8 cellular contexts compared by ENCODE assay signal in the genomic region with DNA sequence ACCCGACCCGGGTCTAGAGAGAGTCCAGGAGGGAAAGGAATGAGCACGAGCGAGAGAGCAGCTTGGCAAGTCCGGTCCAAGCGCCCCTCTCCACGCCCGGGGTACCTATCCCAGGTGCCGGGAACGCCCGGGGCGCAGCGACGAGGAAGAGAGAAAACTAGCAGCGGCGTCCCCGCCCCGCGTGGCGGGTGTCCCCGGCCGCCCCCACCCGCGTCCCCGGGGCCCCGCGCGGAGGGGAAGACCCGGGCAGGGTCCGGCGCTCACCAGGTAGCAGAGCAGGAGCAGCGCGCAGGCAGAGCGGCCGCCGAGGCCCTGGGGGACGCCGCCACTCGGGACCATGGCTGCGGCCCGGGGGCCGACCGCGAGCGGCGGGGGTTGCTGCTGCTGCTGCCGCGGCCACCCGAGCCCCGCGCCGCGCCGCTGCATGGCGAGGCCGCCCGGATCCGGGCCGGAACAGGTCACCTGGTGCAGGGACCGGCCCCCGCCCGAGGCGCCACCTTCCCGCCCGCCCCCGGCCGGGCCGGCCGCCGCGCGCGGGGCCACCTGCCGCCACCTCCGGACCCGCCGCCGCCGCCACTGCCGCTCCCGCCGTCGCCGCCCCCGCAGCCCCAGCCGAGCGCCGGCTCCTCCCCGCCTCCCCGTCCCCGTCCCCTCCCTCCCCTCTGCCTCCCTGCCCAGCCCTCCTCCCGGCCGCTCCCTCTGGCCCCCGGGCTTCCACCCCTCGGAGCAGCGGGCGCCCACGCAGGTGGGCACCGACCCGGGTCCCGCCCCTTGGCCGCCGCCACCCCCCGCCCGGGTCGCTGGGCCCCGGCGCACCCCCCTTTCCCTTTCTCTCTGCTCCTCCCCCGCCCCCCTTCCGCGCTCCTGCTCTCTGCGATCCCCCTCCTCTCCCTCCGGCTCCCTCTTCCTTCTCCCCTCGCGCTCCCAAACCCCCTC. TPM values are rescaled to one million over a fixed set of nuclear protein-coding genes. Genes with fewer than 3 reads are reported as not detected.
DNase-seq lines count a peak whose midpoint lies in the region; ATAC-seq and TF ChIP-seq lines count a peak whose summit lies in the region.

A gene (minus strand): TSS at position 578 of the 936 bp plus-strand sequence. CDS start 152 bp downstream, at position 426.

- ATAC-seq in GM19463 (IDR thresholded peaks at IDR 0.05; ENCODE audit: unreplicated experiment) (peak; percentile 40), GM18870 (IDR thresholded peaks at IDR 0.05; ENCODE audit: unreplicated experiment) (no peak)
- peak; percentile 56 to 58 for ATAC-seq in stimulated activated naive B cell treated with anti-CD40 and anti-IgM and Interleukin-4, amounts not matched to agents 10 μg/mL and 1 μg/mL and 100 μg/mL, for 72 hours (replicated peaks)

- H3K27ac ChIP-seq in BLaER1 (peak within 1 kb of the TSS; percentile 60), KMS-11 (no peak within 1 kb of the TSS), mesodermal cell (ENCODE audit: low read depth, low read length, severe bottlenecking) (no peak within 1 kb of the TSS)

- peaks cover 62 to 78% of the 10 kb centered on the region in 2 donors for H3K4me1 Mint-ChIP-seq in stimulated activated naive B cell treated with anti-CD40 and anti-IgM and Interleukin-4, amounts not matched to agents 10 μg/mL and 1 μg/mL and 100 μg/mL, for 72 hours

- WGBS in mesodermal cell (ENCODE audit: insufficient coverage in 2 of 2), 2 experiments = 0% methylated on average over 43 to 52 of the region's 115 CpGs

- H3K27me3 ChIP-seq in BLaER1 (peaks cover 36% of the 10 kb centered on the region; the same call in 1 of the 2 replicates), KMS-11 (ENCODE audit: insufficient read depth, low read depth) (no peaks in the 10 kb centered on the region)

- peak within 1 kb of the TSS; percentile 77 for H3K9ac ChIP-seq in BLaER1
- H3K9ac ChIP-seq in KMS-11 = no peak within 1 kb of the TSS; the same call in 1 of the 2 replicates

- H3K79me2 ChIP-seq in KMS-11 (ENCODE audit: insufficient read depth, low read depth) = no peaks in the 10 kb centered on the region

- H3K36me3 ChIP-seq in BLaER1 (no peaks in the 10 kb centered on the region), KMS-11 (ENCODE audit: insufficient read depth) (no peaks in the 10 kb centered on the region), mesodermal cell (ENCODE audit: control insufficient read depth, insufficient read depth, low read length) (no peaks in the 10 kb centered on the region)

- H3K36me3 Mint-ChIP-seq in stimulated activated naive B cell treated with anti-CD40 and anti-IgM and Interleukin-4, amounts not matched to agents 10 μg/mL and 1 μg/mL and 100 μg/mL, for 72 hours = peaks cover 19 to 42% of the 10 kb centered on the region in 2 donors

- H3K27ac Mint-ChIP-seq in stimulated activated naive B cell treated with anti-CD40 and anti-IgM and Interleukin-4, amounts not matched to agents 10 μg/mL and 1 μg/mL and 100 μg/mL, for 72 hours = peak within 1 kb of the TSS; percentile 100

- no peaks in the 10 kb centered on the region for H3K9me3 Mint-ChIP-seq in stimulated activated naive B cell treated with anti-CD40 and anti-IgM and Interleukin-4, amounts not matched to agents 10 μg/mL and 1 μg/mL and 100 μg/mL, for 72 hours

- no peaks in the 10 kb centered on the region for H4K20me1 ChIP-seq in BLaER1
- H4K20me1 ChIP-seq in KMS-11 (ENCODE audit: insufficient read depth) = no peaks in the 10 kb centered on the region

- no peaks in the 10 kb centered on the region for H3K9me3 ChIP-seq in BLaER1
- no peaks in the 10 kb centered on the region for H3K9me3 ChIP-seq in mesodermal cell (ENCODE audit: control insufficient read depth, low read length)

- peak within 1 kb of the TSS; percentile 41 for H2AFZ ChIP-seq in KMS-11 (ENCODE audit: low read depth)

- peak; percentile 43 to 53 for DNase-seq in activated CD4-positive, alpha-beta T cell treated with anti-CD3 and anti-CD28 coated beads, Interleukin-2, amount 50 U/mL, for 4 hours
- DNase-seq in ecto neural progenitor cell (ENCODE audit: low spot score) = peak; percentile 78
- DNase-seq in stimulated activated naive B cell treated with anti-CD40 and anti-IgM and Interleukin-4, amounts not matched to agents 10 μg/mL and 1 μg/mL and 100 μg/mL, for 72 hours = peak; percentile 54

- no peak for TF ChIP-seq CTCF in KMS-11 (conservative IDR thresholded peaks at IDR 0.05; ENCODE audit: low read depth, low read length)

- H3K4me3 Mint-ChIP-seq in stimulated activated naive B cell treated with anti-CD40 and anti-IgM and Interleukin-4, amounts not matched to agents 10 μg/mL and 1 μg/mL and 100 μg/mL, for 72 hours = peak within 1 kb of the TSS; percentile 98 to 100

- H3K27me3 Mint-ChIP-seq in stimulated activated naive B cell treated with anti-CD40 and anti-IgM and Interleukin-4, amounts not matched to agents 10 μg/mL and 1 μg/mL and 100 μg/mL, for 72 hours = no peaks in the 10 kb centered on the region

- H3K4me2 ChIP-seq in BLaER1 (peak within 1 kb of the TSS; percentile 94), KMS-11 (peak within 1 kb of the TSS; percentile 57; the same call in 1 of the 2 replicates)

- H3K4me3 ChIP-seq in BLaER1 = peak within 1 kb of the TSS; percentile 82
- H3K4me3 ChIP-seq in KMS-11 (IDR thresholded peaks at IDR 0.05; ENCODE audit: insufficient read depth, low read depth, low read length) = no peak within 1 kb of the TSS
- peak within 1 kb of the TSS; percentile 56 for H3K4me3 ChIP-seq in mesodermal cell (ENCODE audit: extremely low read depth, insufficient read depth, low read length, poor library complexity, severe bottlenecking)

- H3K4me1 ChIP-seq in BLaER1 = peaks cover 74% of the 10 kb centered on the region
- H3K4me1 ChIP-seq in KMS-11 (ENCODE audit: low read depth, poor library complexity, severe bottlenecking) = no peaks in the 10 kb centered on the region
- H3K4me1 ChIP-seq in mesodermal cell (ENCODE audit: control insufficient read depth, insufficient read depth, low read length, poor library complexity, severe bottlenecking) = peaks cover 31% of the 10 kb centered on the region

RNA-seq across cellular contexts. Expression of the gene that starts here (rescaled TPM):
- polyA plus RNA-seq in mesodermal cell (2013, experiment 1 of 2) = 20.8 TPM
- 15.9 TPM for polyA plus RNA-seq in mesodermal cell (2013, experiment 2 of 2)
